In genomic region chr5:141961466-141961865, GRCh38 we compare ENCODE assay signal across 9 cellular contexts. TPM values are rescaled to one million over a fixed set of nuclear protein-coding genes. Genes with fewer than 3 reads are reported as not detected.
DNase-seq lines count a peak whose midpoint lies in the region; ATAC-seq and FAIRE-seq lines count a peak whose summit lies in the region.
"Had no signal": no experiment of that assay in that cellular context is flagged by ENCODE, and none has a peak within 500 bp of the region (broad histone marks: within the 10 kb centered on the region; RNA-seq: fewer than 3 reads in every experiment).

No MANE protein-coding gene starts in this region.

- H3K9ac ChIP-seq in GM23248 (no peak overlapping the region; the same call in 1 of the 2 replicates), mesenchymal stem cell (ENCODE audit: low read length) (peak overlapping the region; percentile 73)

- H3K27me3 ChIP-seq in CD4-positive, CD25-positive, alpha-beta regulatory T cell (ENCODE audit: control insufficient read depth, insufficient read depth, low read length), result no peaks in the 10 kb centered on the region
- H3K27me3 ChIP-seq in GM23248 (replicated peaks; ENCODE audit: insufficient read depth) (no peaks in the 10 kb centered on the region), mesenchymal stem cell (ENCODE audit: control insufficient read depth in 1 of 2, insufficient read depth in 1 of 2, low read length in 2 of 2) (peaks cover 0 to 28% of the 10 kb centered on the region in 2 experiments)
- H3K27me3 ChIP-seq: esophagus squamous epithelium had no signal

- H2AK5ac ChIP-seq in mesenchymal stem cell (ENCODE audit: low read length, severe bottlenecking), result no peak overlapping the region

- POLR2A ChIA-PET in activated CD8-positive, alpha-beta T cell treated with anti-CD3 and anti-CD28 coated beads, Interleukin-2, amount 10 ng/mL, durations not matched to agents 7 days and 5 days (lab: Charles Lee), result interaction anchor here (0.7 to 3.0 kb wide), 8 partner anchors 9 to 269 kb away, joined by 3 to 33 read pairs (median 6); partner anchors contain the start of genes DELE1 and RNF14

- no peaks in the 10 kb centered on the region for H3F3A ChIP-seq in GM23248 (ENCODE audit: insufficient read depth)

- no peak overlapping the region for H3K4me2 ChIP-seq in GM23248 (ENCODE audit: unreplicated experiment)
- H3K4me2 ChIP-seq in mesenchymal stem cell (ENCODE audit: low read length, poor library complexity, severe bottlenecking), result no peak overlapping the region

- H2BK5ac ChIP-seq in mesenchymal stem cell (ENCODE audit: low read depth, low read length, poor library complexity, severe bottlenecking), result no peak overlapping the region

- H3K4me1 ChIP-seq in CD4-positive, CD25-positive, alpha-beta regulatory T cell (ENCODE audit: control insufficient read depth, insufficient read depth, low read length, poor library complexity, severe bottlenecking), result peaks cover 37% of the 10 kb centered on the region
- H3K4me1 ChIP-seq in GM23248 (ENCODE audit: insufficient read depth) (peaks cover 3% of the 10 kb centered on the region; the same call in 1 of the 2 replicates), mesenchymal stem cell (ENCODE audit: control insufficient read depth, insufficient read depth, low read depth, low read length) (no peaks in the 10 kb centered on the region)

- DNase-seq in CD4-positive, CD25-positive, alpha-beta regulatory T cell, result no peak
- no peak for DNase-seq in GM23248
- DNase-seq in activated CD8-positive, alpha-beta T cell treated with anti-CD3 and anti-CD28 coated beads, Interleukin-2, amount 10 ng/mL, durations not matched to agents 7 days and 5 days, result no peak
- DNase-seq in mesenchymal stem cell, result no peak
- no peak for DNase-seq in amygdala (lab: John Stamatoyannopoulos, UW)
- DNase-seq in ecto neural progenitor cell (ENCODE audit: low spot score), result no peak
- DNase-seq in HTR-8/SVneo (ENCODE audit: insufficient read length, low spot score), result no peak
- no peak for DNase-seq in RCC 7860 (ENCODE audit: low spot score)

- H3K9me2 ChIP-seq in GM23248 (ENCODE audit: insufficient read depth), result no peaks in the 10 kb centered on the region

- H3K18ac ChIP-seq in mesenchymal stem cell (ENCODE audit: low read depth in 1 of 2, low read length in 2 of 2), result no peak overlapping the region

- peak overlapping the region; percentile 45 for H4K8ac ChIP-seq in mesenchymal stem cell (ENCODE audit: low read length)

- H2BK120ac ChIP-seq in mesenchymal stem cell (ENCODE audit: low read depth, low read length), result no peak overlapping the region

- peak overlapping the region in 2 of 4 donors; percentile 34 to 76 for H3K4me3 Mint-ChIP-seq in CD4-positive, CD25-positive, alpha-beta regulatory T cell
- peak overlapping the region; percentile 40 for H3K4me3 Mint-ChIP-seq in activated CD8-positive, alpha-beta T cell treated with anti-CD3 and anti-CD28 coated beads, Interleukin-2, amount 10 ng/mL, durations not matched to agents 7 days and 5 days

- H3K79me2 ChIP-seq in GM23248 (ENCODE audit: insufficient read depth), result no peaks in the 10 kb centered on the region

- no peak for FAIRE-seq in HTR-8/SVneo (lab: Jason Lieb, UNC)
- FAIRE-seq in RCC 7860 (lab: Jason Lieb, UNC), result no peak

- H3K79me1 ChIP-seq in mesenchymal stem cell (replicated peaks; ENCODE audit: low read length, poor library complexity, severe bottlenecking), result no peaks in the 10 kb centered on the region

- H3K9me3 ChIP-seq in CD4-positive, CD25-positive, alpha-beta regulatory T cell (ENCODE audit: control insufficient read depth in 2 of 2, low read length in 2 of 2), result no peaks in the 10 kb centered on the region
- H3K9me3 ChIP-seq in GM23248 (ENCODE audit: low read depth), result no peaks in the 10 kb centered on the region
- H3K9me3 ChIP-seq in mesenchymal stem cell (ENCODE audit: control insufficient read depth, low read length), result no peaks in the 10 kb centered on the region
- H3K9me3 ChIP-seq: esophagus squamous epithelium had no signal

- no peak overlapping the region for H3K23ac ChIP-seq in mesenchymal stem cell (ENCODE audit: low read length in 2 of 2)

- no peak overlapping the region for H3K4ac ChIP-seq in mesenchymal stem cell (ENCODE audit: low read depth in 1 of 2, low read length in 2 of 2)

- H3K4me3 ChIP-seq in CD4-positive, CD25-positive, alpha-beta regulatory T cell (ENCODE audit: low read depth, low read length), result peak overlapping the region; percentile 57
- H3K4me3 ChIP-seq in GM23248 (no peak overlapping the region), mesenchymal stem cell (ENCODE audit: insufficient read depth in 1 of 2, low read depth in 1 of 2, low read length in 2 of 2) (no peak overlapping the region)
- H3K4me3 ChIP-seq: esophagus squamous epithelium had no signal

- H2AFZ ChIP-seq in GM23248 (peak overlapping the region; percentile 90), mesenchymal stem cell (ENCODE audit: low read depth, low read length) (no peak overlapping the region)

- no peaks in the 10 kb centered on the region for H4K20me1 ChIP-seq in GM23248 (ENCODE audit: insufficient read depth)

- peaks cover 11 to 50% (median 29%) of the 10 kb centered on the region in 4 donors for H3K4me1 Mint-ChIP-seq in CD4-positive, CD25-positive, alpha-beta regulatory T cell
- H3K4me1 Mint-ChIP-seq in activated CD8-positive, alpha-beta T cell treated with anti-CD3 and anti-CD28 coated beads, Interleukin-2, amount 10 ng/mL, durations not matched to agents 7 days and 5 days (ENCODE audit: low read depth), result peaks cover 58% of the 10 kb centered on the region

- ATAC-seq in CD4-positive, CD25-positive, alpha-beta regulatory T cell (ENCODE audit: low read depth in 2 of 2), result no peak
- no peak for ATAC-seq in activated CD8-positive, alpha-beta T cell treated with anti-CD3 and anti-CD28 coated beads, Interleukin-2, amount 10 ng/mL, durations not matched to agents 7 days and 5 days

- no peaks in the 10 kb centered on the region for H3K36me3 ChIP-seq in CD4-positive, CD25-positive, alpha-beta regulatory T cell (ENCODE audit: control insufficient read depth, insufficient read depth, low read length)
- no peaks in the 10 kb centered on the region for H3K36me3 ChIP-seq in GM23248 (ENCODE audit: low read depth)
- H3K36me3 ChIP-seq in mesenchymal stem cell (ENCODE audit: control insufficient read depth in 1 of 2, insufficient read depth in 2 of 2, low read depth in 1 of 2, low read length in 2 of 2), result no peaks in the 10 kb centered on the region
- H3K36me3 ChIP-seq: esophagus squamous epithelium had no signal

- in situ Hi-C loops in GM23248 (cut with MboI), result loop anchor here (5.0 kb wide), 1 partner anchor 269 kb away; no protein-coding TSS in a partner anchor

- H2BK12ac ChIP-seq in mesenchymal stem cell (ENCODE audit: low read length in 2 of 2), result no peak overlapping the region

- peak overlapping the region; percentile 87 to 98 (median 92) for H3K27ac Mint-ChIP-seq in CD4-positive, CD25-positive, alpha-beta regulatory T cell
- H3K27ac Mint-ChIP-seq in activated CD8-positive, alpha-beta T cell treated with anti-CD3 and anti-CD28 coated beads, Interleukin-2, amount 10 ng/mL, durations not matched to agents 7 days and 5 days, result peak overlapping the region; percentile 86

- H4K91ac ChIP-seq in mesenchymal stem cell (ENCODE audit: low read length), result no peak overlapping the region

- H3K27ac ChIP-seq in CD4-positive, CD25-positive, alpha-beta regulatory T cell (ENCODE audit: insufficient read depth, low read length, poor library complexity, severe bottlenecking), result peak overlapping the region; percentile 72
- no peak overlapping the region for H3K27ac ChIP-seq in GM23248
- no peak overlapping the region for H3K27ac ChIP-seq in mesenchymal stem cell (ENCODE audit: low read length, poor library complexity, severe bottlenecking)

- 95% methylated on average over 3 of the region's 3 CpGs for WGBS in GM23248 (ENCODE audit: low coverage in 1 of 2, low lambda C conversion rate in 2 of 2, missing lambda C conversion rate in 2 of 2), 2 experiments
- WGBS in mesenchymal stem cell, result 86% methylated on average over 3 of the region's 3 CpGs

- H3K14ac ChIP-seq in mesenchymal stem cell (ENCODE audit: low read length in 2 of 2), result no peak overlapping the region

- H3K36me3 Mint-ChIP-seq in CD4-positive, CD25-positive, alpha-beta regulatory T cell, result peaks cover 1% of the 10 kb centered on the region
- H3K36me3 Mint-ChIP-seq in activated CD8-positive, alpha-beta T cell treated with anti-CD3 and anti-CD28 coated beads, Interleukin-2, amount 10 ng/mL, durations not matched to agents 7 days and 5 days (ENCODE audit: low read depth), result no peaks in the 10 kb centered on the region

- peaks cover 0 to 1% (median 0%) of the 10 kb centered on the region in 7 donors for H3K9me3 Mint-ChIP-seq in CD4-positive, CD25-positive, alpha-beta regulatory T cell
- no peaks in the 10 kb centered on the region for H3K9me3 Mint-ChIP-seq in activated CD8-positive, alpha-beta T cell treated with anti-CD3 and anti-CD28 coated beads, Interleukin-2, amount 10 ng/mL, durations not matched to agents 7 days and 5 days (ENCODE audit: insufficient read depth)

- CTCF ChIA-PET in activated CD8-positive, alpha-beta T cell treated with anti-CD3 and anti-CD28 coated beads, Interleukin-2, amount 10 ng/mL, durations not matched to agents 7 days and 5 days (lab: Charles Lee), result interaction anchor here (0.7 to 6.9 kb wide), 76 partner anchors 9 to 369 kb away, joined by 3 to 224 read pairs (median 5); partner anchors contain the start of genes DELE1, FCHSD1, NDFIP1 and PCDH1

- H2BK15ac ChIP-seq in mesenchymal stem cell (ENCODE audit: low read depth, poor library complexity, severe bottlenecking), result no peak overlapping the region

- no peaks in the 10 kb centered on the region for H3K27me3 Mint-ChIP-seq in CD4-positive, CD25-positive, alpha-beta regulatory T cell
- no peaks in the 10 kb centered on the region for H3K27me3 Mint-ChIP-seq in activated CD8-positive, alpha-beta T cell treated with anti-CD3 and anti-CD28 coated beads, Interleukin-2, amount 10 ng/mL, durations not matched to agents 7 days and 5 days (ENCODE audit: low read depth)

RNA-seq across cellular contexts. Expression of gene PCDH12, which starts 3.5 kb away (rescaled TPM):
- total RNA-seq in CD4-positive, CD25-positive, alpha-beta regulatory T cell, result not detected
- under 1 TPM; 0.12 to 0.33 (median 0.20) TPM for polyA plus RNA-seq in CD4-positive, CD25-positive, alpha-beta regulatory T cell
- 0.13 TPM in 1 of 2 replicates, not detected in the other for total RNA-seq in GM23248 (2014; rRNA removed; shearing (Covaris generic))
- 0.11 and 0.36 TPM in 2 replicates for polyA plus RNA-seq in GM23248 (2016; fragmentation: Nextera tagmentation; extraction: Ambion mirVana)
- under 1 TPM; 0.26 to 0.29 TPM for total RNA-seq in activated CD8-positive, alpha-beta T cell treated with anti-CD3 and anti-CD28 coated beads, Interleukin-2, amount 10 ng/mL, durations not matched to agents 7 days and 5 days
- polyA plus RNA-seq in mesenchymal stem cell (2013, experiment 1 of 2), result 0.10 TPM
- 0.11 TPM for polyA plus RNA-seq in mesenchymal stem cell (2013, experiment 2 of 2)

RNA-seq across cellular contexts. Expression of gene RNF14, which starts 7.4 kb away (rescaled TPM):
- 24.4 TPM for total RNA-seq in CD4-positive, CD25-positive, alpha-beta regulatory T cell
- 10 to 100 TPM; 38.2 to 56.8 (median 48.6) TPM for polyA plus RNA-seq in CD4-positive, CD25-positive, alpha-beta regulatory T cell
- total RNA-seq in GM23248 (2014; rRNA removed; shearing (Covaris generic)), result 101 and 110 TPM in 2 replicates
- 77.8 and 81.1 TPM in 2 replicates for polyA plus RNA-seq in GM23248 (2016; fragmentation: Nextera tagmentation; extraction: Ambion mirVana)
- 10 to 100 TPM; 22.2 to 26.0 TPM for total RNA-seq in activated CD8-positive, alpha-beta T cell treated with anti-CD3 and anti-CD28 coated beads, Interleukin-2, amount 10 ng/mL, durations not matched to agents 7 days and 5 days
- polyA plus RNA-seq in mesenchymal stem cell (2013, experiment 1 of 2), result 48.6 TPM
- 52.3 TPM for polyA plus RNA-seq in mesenchymal stem cell (2013, experiment 2 of 2)

RNA-seq across cellular contexts. Expression of gene DELE1, which starts 37.8 kb away (rescaled TPM):
- total RNA-seq in CD4-positive, CD25-positive, alpha-beta regulatory T cell, result 88.7 TPM
- 10 to 100 TPM; 31.3 to 50.4 (median 34.3) TPM for polyA plus RNA-seq in CD4-positive, CD25-positive, alpha-beta regulatory T cell
- total RNA-seq in GM23248 (2014; rRNA removed; shearing (Covaris generic)), result 39.5 and 47.9 TPM in 2 replicates
- 28.9 and 35.1 TPM in 2 replicates for polyA plus RNA-seq in GM23248 (2016; fragmentation: Nextera tagmentation; extraction: Ambion mirVana)
- total RNA-seq in activated CD8-positive, alpha-beta T cell treated with anti-CD3 and anti-CD28 coated beads, Interleukin-2, amount 10 ng/mL, durations not matched to agents 7 days and 5 days, result 10 to 100 TPM; 65.7 to 65.8 TPM
- 36.7 TPM for polyA plus RNA-seq in mesenchymal stem cell (2013, experiment 1 of 2)
- 36.2 TPM for polyA plus RNA-seq in mesenchymal stem cell (2013, experiment 2 of 2)

RNA-seq across cellular contexts. Expression of gene GNPDA1, which starts 51.4 kb away (rescaled TPM):
- total RNA-seq in CD4-positive, CD25-positive, alpha-beta regulatory T cell, result 7.7 TPM
- polyA plus RNA-seq in CD4-positive, CD25-positive, alpha-beta regulatory T cell, result 10 to 100 TPM; 21.6 to 25.4 (median 22.9) TPM
- 24.8 and 28.7 TPM in 2 replicates for total RNA-seq in GM23248 (2014; rRNA removed; shearing (Covaris generic))
- 27.6 and 31.5 TPM in 2 replicates for polyA plus RNA-seq in GM23248 (2016; fragmentation: Nextera tagmentation; extraction: Ambion mirVana)
- total RNA-seq in activated CD8-positive, alpha-beta T cell treated with anti-CD3 and anti-CD28 coated beads, Interleukin-2, amount 10 ng/mL, durations not matched to agents 7 days and 5 days, result 10 to 100 TPM; 34.9 to 41.0 TPM
- 40.6 TPM for polyA plus RNA-seq in mesenchymal stem cell (2013, experiment 1 of 2)
- polyA plus RNA-seq in mesenchymal stem cell (2013, experiment 2 of 2), result 41.0 TPM
